ENCODE assay signal across 3 cellular contexts in genomic region chr3:185948292-185948691, GRCh38.
TF ChIP-seq lines count a peak whose summit lies in the region.

No MANE protein-coding gene starts in this region.

TF ChIP-seq in HepG2, 621 proteins besides CTCF, POLR2A, EP300 and RAD21 (continued from another document and continues in another):
- TF ChIP-seq HOXA5 (CRISPR knock-in tag; IDR thresholded peaks at IDR 0.05) (no peak), NFYC (CRISPR knock-in tag; IDR thresholded peaks at IDR 0.05) (peak; percentile 68), NFYB (CRISPR knock-in tag; IDR thresholded peaks at IDR 0.05) (peak; percentile 47), ZNF549 (CRISPR knock-in tag; IDR thresholded peaks at IDR 0.05) (no peak), TIGD3 (CRISPR knock-in tag; IDR thresholded peaks at IDR 0.05; ENCODE audit: borderline replicate concordance) (no peak), ZNF564 (CRISPR knock-in tag; IDR thresholded peaks at IDR 0.05) (no peak), POGK (CRISPR knock-in tag; conservative IDR thresholded peaks at IDR 0.05) (no peak), SIN3B (IDR thresholded peaks at IDR 0.05; ENCODE audit: low read length) (no peak), NFE2L2 (IDR thresholded peaks at IDR 0.05; ENCODE audit: low read length) (no peak), ZBTB4 (CRISPR knock-in tag; IDR thresholded peaks at IDR 0.05; ENCODE audit: borderline replicate concordance) (no peak), ZNF234 (CRISPR knock-in tag; conservative IDR thresholded peaks at IDR 0.05) (no peak), MBD4 (IDR thresholded peaks at IDR 0.05; ENCODE audit: borderline replicate concordance, low read length) (no peak), AGO2 (optimal IDR thresholded peaks at IDR 0.05; ENCODE audit: low read depth, low read length) (no peak), NFE2L1 (CRISPR knock-in tag; IDR thresholded peaks at IDR 0.05; ENCODE audit: borderline replicate concordance) (no peak)

TF ChIP-seq in Ishikawa, 13 proteins besides CTCF, POLR2A, EP300 and RAD21 (continued from another document):
- TF ChIP-seq USF1 (IDR thresholded peaks at IDR 0.05): peak; percentile 83
- TF ChIP-seq NFIC (IDR thresholded peaks at IDR 0.05): no peak

TF ChIP-seq in WTC11, 78 proteins besides CTCF, POLR2A, EP300 and RAD21 (continued from another document):
- TF ChIP-seq ARID4B (CRISPR knock-in tag; IDR thresholded peaks at IDR 0.05; ENCODE audit: borderline replicate concordance) (no peak), ZBTB21 (CRISPR knock-in tag; IDR thresholded peaks at IDR 0.05; ENCODE audit: borderline replicate concordance) (no peak), IRF1 (CRISPR knock-in tag; IDR thresholded peaks at IDR 0.05) (no peak), ATF3 (CRISPR knock-in tag; conservative IDR thresholded peaks at IDR 0.05) (no peak), USF2 (CRISPR knock-in tag; IDR thresholded peaks at IDR 0.05) (peak; percentile 41; the same call in 1 of the 2 replicates)
